Comparison of ENCODE assay signal across 25 cellular contexts in genomic region chr10:69401416-69401815, GRCh38. TPM values are rescaled to one million over a fixed set of nuclear protein-coding genes. Genes with fewer than 3 reads are reported as not detected.
"Had no signal": no experiment of that assay in that cellular context is flagged by ENCODE, and none has a peak within 500 bp of the region (broad histone marks: within the 10 kb centered on the region; RNA-seq: fewer than 3 reads in every experiment).

No MANE protein-coding gene starts in this region.

- H2AFZ ChIP-seq: hepatocyte had no signal

- H3K27me3 ChIP-seq: ascending aorta, brain microvascular endothelial cell, hepatocyte, left lung had no signal

- ATAC-seq: activated CD8-positive, alpha-beta T cell treated with anti-CD3 and anti-CD28 coated beads, Interleukin-2, amount 10 ng/mL, durations not matched to agents 7 days and 5 days; esophagus mucosa; left lung; naive thymus-derived CD8-positive, alpha-beta T cell had no signal

- H3K27ac Mint-ChIP-seq: activated CD8-positive, alpha-beta T cell treated with anti-CD3 and anti-CD28 coated beads, Interleukin-2, amount 10 ng/mL, durations not matched to agents 7 days and 5 days; activated T-helper 2 cell treated with anti-CD3 and anti-CD28 coated beads, Interferon-gamma antibody, Interleukin-2, Interleukin-4, amounts not matched to agents 10 μg/mL and 5 μg/mL and 100 μg/mL, durations not matched to agents 14 hours and 24 hours and 36 hours; mesothelial cell of epicardium; progenitor cell of endocrine pancreas had no signal

- DNase-seq: activated CD4-positive, alpha-beta T cell treated with anti-CD3 and anti-CD28 coated beads, Interleukin-2, amount 50 U/mL, for 1 hour; activated CD4-positive, CD25-positive, alpha-beta regulatory T cell treated with anti-CD3 and anti-CD28 coated beads, Interleukin-2, amount 50 U/mL, for 72 hours; activated CD8-positive, alpha-beta T cell treated with anti-CD3 and anti-CD28 coated beads, Interleukin-2, amount 10 ng/mL, durations not matched to agents 7 days and 5 days; activated naive CD4-positive, alpha-beta T cell treated with anti-CD3 and anti-CD28 coated beads for 36 hours; brain microvascular endothelial cell; central memory CD4-positive, alpha-beta T cell; effector memory CD4-positive, alpha-beta T cell; foreskin melanocyte; kidney glomerular epithelial cell; left lung; naive thymus-derived CD8-positive, alpha-beta T cell; retina; stimulated activated CD4-positive, alpha-beta T cell treated with anti-CD3 and anti-CD28 coated beads, Interleukin-2, amount 100 ng/mL, for 48 hours; stimulated activated CD8-positive, alpha-beta memory T cell treated with anti-CD3 and anti-CD28 coated beads, Interleukin-4, amount 100 ng/mL, for 48 hours; stimulated activated naive CD4-positive, alpha-beta T cell; WERI-Rb-1 had no signal

- H3K4me2 ChIP-seq: hepatocyte had no signal

- H3K9me3 Mint-ChIP-seq: activated naive CD4-positive, alpha-beta T cell treated with anti-CD3 and anti-CD28 coated beads for 36 hours; activated T-helper 2 cell treated with anti-CD3 and anti-CD28 coated beads, Interferon-gamma antibody, Interleukin-2, Interleukin-4, amounts not matched to agents 10 μg/mL and 5 μg/mL and 100 μg/mL, durations not matched to agents 14 hours and 24 hours and 36 hours; mesothelial cell of epicardium; naive thymus-derived CD8-positive, alpha-beta T cell had no signal

- H3K79me2 ChIP-seq: hepatocyte had no signal

- H3K4me3 ChIP-seq: ascending aorta, hepatocyte, left lung had no signal

- H3K9me3 ChIP-seq: ascending aorta, left lung had no signal

- H3K27me3 Mint-ChIP-seq: naive thymus-derived CD8-positive, alpha-beta T cell had no signal

- H3K4me3 Mint-ChIP-seq: activated CD8-positive, alpha-beta T cell treated with anti-CD3 and anti-CD28 coated beads, Interleukin-2, amount 10 ng/mL, durations not matched to agents 7 days and 5 days; activated naive CD4-positive, alpha-beta T cell treated with anti-CD3 and anti-CD28 coated beads for 36 hours; mesothelial cell of epicardium; naive thymus-derived CD8-positive, alpha-beta T cell had no signal

- H3K27ac ChIP-seq: ascending aorta, brain microvascular endothelial cell, hepatocyte, left lung, WERI-Rb-1 had no signal

- FAIRE-seq: colon had no signal

RNA-seq across cellular contexts. Expression of gene TACR2, which starts 15.3 kb away (rescaled TPM):
- total RNA-seq: activated CD8-positive, alpha-beta T cell treated with anti-CD3 and anti-CD28 coated beads, Interleukin-2, amount 10 ng/mL, durations not matched to agents 7 days and 5 days; activated naive CD4-positive, alpha-beta T cell treated with anti-CD3 and anti-CD28 coated beads for 36 hours; activated T-helper 2 cell treated with anti-CD3 and anti-CD28 coated beads, Interferon-gamma antibody, Interleukin-2, Interleukin-4, amounts not matched to agents 10 μg/mL and 5 μg/mL and 100 μg/mL, durations not matched to agents 14 hours and 24 hours and 36 hours; ascending aorta; mesothelial cell of epicardium; naive thymus-derived CD8-positive, alpha-beta T cell; osteocyte; progenitor cell of endocrine pancreas; T-helper 2 cell treated with Interferon-gamma antibody and Interleukin-4, amounts not matched to agents 100 ng/mL and 5 ng/mL, for 36 hours had no signal
- polyA plus RNA-seq: hepatocyte; naive thymus-derived CD8-positive, alpha-beta T cell had no signal
